In genomic region chr4:105154576-105154975, GRCh38 we compare ENCODE assay signal across 20 cellular contexts. TPM values are rescaled to one million over a fixed set of nuclear protein-coding genes. Genes with fewer than 3 reads are reported as not detected.
DNase-seq lines count a peak whose midpoint lies in the region; ATAC-seq and TF ChIP-seq lines count a peak whose summit lies in the region.
"Had no signal": no experiment of that assay in that cellular context is flagged by ENCODE, and none has a peak within 500 bp of the region (broad histone marks: within the 10 kb centered on the region; RNA-seq: fewer than 3 reads in every experiment).

No MANE protein-coding gene starts in this region.

- WGBS in aorta, 2 donors = 96 to 100% methylated on average over 5 of the region's 5 CpGs

- peaks cover 66% of the 10 kb centered on the region for H3K4me1 Mint-ChIP-seq in CD14-positive monocyte
- H3K4me1 Mint-ChIP-seq in activated T-helper 17 cell treated with anti-CD3 and anti-CD28 coated beads, Interleukin-2, amount 50 U/mL, for 72 hours = peaks cover 23% of the 10 kb centered on the region

- H3K9me3 ChIP-seq in neutrophil (no peaks in the 10 kb centered on the region), aorta (ENCODE audit: control insufficient read depth, low read length) (no peaks in the 10 kb centered on the region)
- H3K9me3 ChIP-seq: HAP-1 had no signal

- ATAC-seq in activated T-helper 17 cell treated with anti-CD3 and anti-CD28 coated beads, Interleukin-2, amount 50 U/mL, for 72 hours (replicated peaks) = no peak
- peak; percentile 86 for ATAC-seq in esophagus mucosa
- no peak for ATAC-seq in GM19328 (IDR thresholded peaks at IDR 0.05; ENCODE audit: unreplicated experiment)
- ATAC-seq in aorta (ENCODE audit: low FRiP score) = no peak
- ATAC-seq: SK-N-SH treated with all-trans-retinoic acid at 6 μM for 48 hours had no signal

- no peaks in the 10 kb centered on the region for H3K27me3 ChIP-seq in neutrophil
- no peaks in the 10 kb centered on the region for H3K27me3 ChIP-seq in aorta (ENCODE audit: control insufficient read depth in 1 of 2, insufficient read depth in 2 of 2, low read length in 1 of 2)

- H3K4me3 ChIP-seq in neutrophil (ENCODE audit: low read depth in 1 of 2, low read length in 1 of 2) (no peak overlapping the region), aorta (ENCODE audit: low read length in 2 of 2) (no peak overlapping the region)
- H3K4me3 ChIP-seq: HAP-1, PC-9 had no signal

- TF ChIP-seq CTCF in CD14-positive monocyte (IDR thresholded peaks at IDR 0.05) (no peak), neutrophil (IDR thresholded peaks at IDR 0.05) (no peak)

- intact Hi-C loops in CD14-positive monocyte (cut with micrococcal nuclease) = no loop called here
- intact Hi-C loops in aorta (cut with DNase I) = no loop called here

- H3K27ac ChIP-seq in neutrophil (peak overlapping the region; percentile 49), aorta (ENCODE audit: low read depth in 1 of 2, low read length in 2 of 2) (no peak overlapping the region)
- H3K27ac ChIP-seq: PC-9 had no signal

- H3K27ac Mint-ChIP-seq in CD14-positive monocyte = peak overlapping the region in 5 of 7 donors; percentile 20 to 57 (median 41)
- H3K27ac Mint-ChIP-seq in activated T-helper 17 cell treated with anti-CD3 and anti-CD28 coated beads, Interleukin-2, amount 50 U/mL, for 72 hours = no peak overlapping the region
- H3K27ac Mint-ChIP-seq: CD4-positive, CD25-positive, alpha-beta regulatory T cell had no signal

- H3K27me3 Mint-ChIP-seq in CD14-positive monocyte (ENCODE audit: low read depth in 3 of 3) = no peaks in the 10 kb centered on the region
- H3K27me3 Mint-ChIP-seq in activated T-helper 17 cell treated with anti-CD3 and anti-CD28 coated beads, Interleukin-2, amount 50 U/mL, for 72 hours = no peaks in the 10 kb centered on the region
- H3K27me3 Mint-ChIP-seq: CD4-positive, CD25-positive, alpha-beta regulatory T cell had no signal

- no peaks in the 10 kb centered on the region for H3K9me3 Mint-ChIP-seq in CD14-positive monocyte
- H3K9me3 Mint-ChIP-seq in activated T-helper 17 cell treated with anti-CD3 and anti-CD28 coated beads, Interleukin-2, amount 50 U/mL, for 72 hours = no peaks in the 10 kb centered on the region
- H3K9me3 Mint-ChIP-seq: CD4-positive, CD25-positive, alpha-beta regulatory T cell had no signal

- H3K36me3 ChIP-seq in neutrophil = no peaks in the 10 kb centered on the region
- H3K36me3 ChIP-seq in aorta (ENCODE audit: control insufficient read depth in 1 of 2, insufficient read depth in 2 of 2, low read length in 1 of 2) = no peaks in the 10 kb centered on the region
- H3K36me3 ChIP-seq: HAP-1 had no signal

- H3K4me1 ChIP-seq in neutrophil (ENCODE audit: control insufficient read depth in 1 of 2, insufficient read depth in 1 of 2, low read depth in 1 of 2, low read length in 1 of 2) (peaks cover 50 to 74% of the 10 kb centered on the region in 2 experiments), aorta (ENCODE audit: control insufficient read depth in 1 of 2, insufficient read depth in 2 of 2, low read length in 2 of 2) (peaks cover 1 to 6% of the 10 kb centered on the region in 2 donors)

- H3K36me3 Mint-ChIP-seq in CD14-positive monocyte = peaks cover 12 to 17% of the 10 kb centered on the region in 2 donors
- H3K36me3 Mint-ChIP-seq in activated T-helper 17 cell treated with anti-CD3 and anti-CD28 coated beads, Interleukin-2, amount 50 U/mL, for 72 hours (ENCODE audit: low read depth) = peaks cover 59% of the 10 kb centered on the region

- H3K4me3 Mint-ChIP-seq in CD14-positive monocyte = no peak overlapping the region
- peak overlapping the region; percentile 29 for H3K4me3 Mint-ChIP-seq in activated T-helper 17 cell treated with anti-CD3 and anti-CD28 coated beads, Interleukin-2, amount 50 U/mL, for 72 hours

- DNase-seq in CD14-positive monocyte (ENCODE audit: low spot score) (no peak), NCI-H146 (lab: John Stamatoyannopoulos, UW) (no peak), aorta (no peak)
- DNase-seq: CD4-positive, CD25-positive, alpha-beta regulatory T cell; COR-L47; DMS79; KG1; NCI-H1092 treated with DMSO at 0.1 percent for 48 hours; NCI-H1436 treated with DMSO at 0.1 percent for 48 hours; NCI-H2029 treated with DMSO at 0.1 percent for 48 hours; NCI-H510A treated with DMSO at 0.1 percent for 48 hours; NCI-H748 treated with DMSO at 0.1 percent for 48 hours; PC-9; RPMI8226 had no signal

RNA-seq across cellular contexts. Expression of gene TET2, which starts 7.9 kb away (rescaled TPM):
- 10 to 100 TPM; 22.6 to 47.1 TPM for polyA plus RNA-seq in CD14-positive monocyte
- 10 to 100 TPM; 41.8 to 87.4 TPM for total RNA-seq in activated T-helper 17 cell treated with anti-CD3 and anti-CD28 coated beads, Interleukin-2, amount 50 U/mL, for 72 hours
- 28.2 TPM for total RNA-seq in esophagus mucosa
- total RNA-seq in aorta = 10 to 100 TPM; 40.3 to 40.9 TPM
- polyA plus RNA-seq in aorta = 1 to 10 TPM; 2.0 to 3.2 TPM
